ENCODE assay signal across 1 cellular context in the genomic region with DNA sequence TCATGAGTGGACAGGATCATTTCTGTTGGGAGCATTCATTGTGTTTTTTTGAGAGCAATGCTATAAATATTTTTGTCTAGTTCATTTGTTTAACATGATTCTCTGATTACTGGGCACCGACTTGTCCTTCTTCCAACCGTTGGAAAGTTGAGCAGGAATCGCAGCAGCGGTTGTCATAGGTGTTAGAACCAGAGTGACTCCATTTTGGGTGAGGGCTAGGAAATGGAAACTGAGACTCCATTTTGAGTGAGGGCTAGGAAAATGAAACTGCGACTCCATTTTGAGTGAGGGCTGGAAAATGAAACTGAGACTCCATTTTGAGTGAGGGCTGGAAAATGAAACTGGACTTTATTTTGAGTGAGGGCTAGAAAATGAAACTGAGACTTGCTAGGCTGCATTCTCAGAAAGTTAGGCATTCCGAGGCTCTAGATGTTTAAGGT.
TF ChIP-seq lines count a peak whose summit lies in the region.

No MANE protein-coding gene starts in this region.

TF ChIP-seq in K562, 482 proteins besides CTCF, POLR2A, EP300 and RAD21 (continued from another document and continues in another):
- TF ChIP-seq, protein P1, sequence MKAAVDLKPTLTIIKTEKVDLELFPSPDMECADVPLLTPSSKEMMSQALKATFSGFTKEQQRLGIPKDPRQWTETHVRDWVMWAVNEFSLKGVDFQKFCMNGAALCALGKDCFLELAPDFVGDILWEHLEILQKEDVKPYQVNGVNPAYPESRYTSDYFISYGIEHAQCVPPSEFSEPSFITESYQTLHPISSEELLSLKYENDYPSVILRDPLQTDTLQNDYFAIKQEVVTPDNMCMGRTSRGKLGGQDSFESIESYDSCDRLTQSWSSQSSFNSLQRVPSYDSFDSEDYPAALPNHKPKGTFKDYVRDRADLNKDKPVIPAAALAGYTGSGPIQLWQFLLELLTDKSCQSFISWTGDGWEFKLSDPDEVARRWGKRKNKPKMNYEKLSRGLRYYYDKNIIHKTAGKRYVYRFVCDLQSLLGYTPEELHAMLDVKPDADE (conservative IDR thresholded peaks at IDR 0.05; ENCODE audit: control insufficient read depth, low read depth, low read length): no peak
- peak; percentile 71 to 98 (median 88) for TF ChIP-seq YY1 (IDR thresholded peaks at IDR 0.05; ENCODE audit: borderline replicate concordance in 1 of 3, control insufficient read depth in 1 of 3, extremely low read depth in 1 of 3, insufficient read depth in 3 of 3, insufficient read length in 1 of 3, insufficient replicate concordance in 2 of 3, low read depth in 1 of 3, low read length in 2 of 3)
- peak; percentile 79 for TF ChIP-seq FOXJ2 (tag; IDR thresholded peaks at IDR 0.05)
- TF ChIP-seq POU5F1 (IDR thresholded peaks at IDR 0.05; ENCODE audit: borderline replicate concordance, low read depth, low read length, partially characterized antibody): no peak
- TF ChIP-seq, protein P2, sequence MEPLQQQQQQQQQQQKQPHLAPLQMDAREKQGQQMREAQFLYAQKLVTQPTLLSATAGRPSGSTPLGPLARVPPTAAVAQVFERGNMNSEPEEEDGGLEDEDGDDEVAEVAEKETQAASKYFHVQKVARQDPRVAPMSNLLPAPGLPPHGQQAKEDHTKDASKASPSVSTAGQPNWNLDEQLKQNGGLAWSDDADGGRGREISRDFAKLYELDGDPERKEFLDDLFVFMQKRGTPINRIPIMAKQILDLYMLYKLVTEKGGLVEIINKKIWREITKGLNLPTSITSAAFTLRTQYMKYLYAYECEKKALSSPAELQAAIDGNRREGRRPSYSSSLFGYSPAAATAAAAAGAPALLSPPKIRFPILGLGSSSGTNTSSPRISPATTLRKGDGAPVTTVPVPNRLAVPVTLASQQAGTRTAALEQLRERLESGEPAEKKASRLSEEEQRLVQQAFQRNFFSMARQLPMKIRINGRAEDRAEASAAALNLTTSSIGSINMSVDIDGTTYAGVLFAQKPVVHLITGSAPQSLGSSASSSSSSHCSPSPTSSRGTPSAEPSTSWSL (CRISPR knock-in tag; IDR thresholded peaks at IDR 0.05; ENCODE audit: borderline replicate concordance): peak; percentile 95; the same call in 1 of the 2 replicates
- TF ChIP-seq MLX (CRISPR knock-in tag; conservative IDR thresholded peaks at IDR 0.05): peak in 1 of 2 experiments; percentile 76; a peak in 1 of 4 replicates
- TF ChIP-seq PKNOX1 (IDR thresholded peaks at IDR 0.05): peak; percentile 49
- TF ChIP-seq ASH1L (IDR thresholded peaks at IDR 0.05; ENCODE audit: borderline replicate concordance, low read depth, partially characterized antibody): no peak
- peak; percentile 88; the same call in 1 of the 2 replicates for TF ChIP-seq ZNF280B (CRISPR knock-in tag; IDR thresholded peaks at IDR 0.05)
- peak; percentile 99 for TF ChIP-seq ZNF41 (CRISPR knock-in tag; conservative IDR thresholded peaks at IDR 0.05)
- peak; percentile 78 for TF ChIP-seq HCFC1 (IDR thresholded peaks at IDR 0.05; ENCODE audit: low read depth, low read length)
- peak; percentile 63 for TF ChIP-seq NUFIP1 (IDR thresholded peaks at IDR 0.05; ENCODE audit: partially characterized antibody)
- TF ChIP-seq HDAC8 (tag; IDR thresholded peaks at IDR 0.05): peak; percentile 99
- peak in 1 of 2 experiments; percentile 99; a peak in 2 of 4 replicates for TF ChIP-seq TEAD1 (CRISPR knock-in tag; IDR thresholded peaks at IDR 0.05)
- no peak for TF ChIP-seq BDP1 (IDR thresholded peaks at IDR 0.05; ENCODE audit: insufficient read depth, insufficient read length)
- peak; percentile 95 for TF ChIP-seq ATF4 (CRISPR knock-in tag; IDR thresholded peaks at IDR 0.05)
- peak; percentile 99 for TF ChIP-seq IRF9 (tag; IDR thresholded peaks at IDR 0.05)
- TF ChIP-seq, protein P3, sequence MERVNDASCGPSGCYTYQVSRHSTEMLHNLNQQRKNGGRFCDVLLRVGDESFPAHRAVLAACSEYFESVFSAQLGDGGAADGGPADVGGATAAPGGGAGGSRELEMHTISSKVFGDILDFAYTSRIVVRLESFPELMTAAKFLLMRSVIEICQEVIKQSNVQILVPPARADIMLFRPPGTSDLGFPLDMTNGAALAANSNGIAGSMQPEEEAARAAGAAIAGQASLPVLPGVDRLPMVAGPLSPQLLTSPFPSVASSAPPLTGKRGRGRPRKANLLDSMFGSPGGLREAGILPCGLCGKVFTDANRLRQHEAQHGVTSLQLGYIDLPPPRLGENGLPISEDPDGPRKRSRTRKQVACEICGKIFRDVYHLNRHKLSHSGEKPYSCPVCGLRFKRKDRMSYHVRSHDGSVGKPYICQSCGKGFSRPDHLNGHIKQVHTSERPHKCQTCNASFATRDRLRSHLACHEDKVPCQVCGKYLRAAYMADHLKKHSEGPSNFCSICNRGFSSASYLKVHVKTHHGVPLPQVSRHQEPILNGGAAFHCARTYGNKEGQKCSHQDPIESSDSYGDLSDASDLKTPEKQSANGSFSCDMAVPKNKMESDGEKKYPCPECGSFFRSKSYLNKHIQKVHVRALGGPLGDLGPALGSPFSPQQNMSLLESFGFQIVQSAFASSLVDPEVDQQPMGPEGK (CRISPR knock-in tag; IDR thresholded peaks at IDR 0.05; ENCODE audit: borderline replicate concordance): peak; percentile 98
- peak; percentile 97 for TF ChIP-seq NFXL1 (CRISPR knock-in tag; IDR thresholded peaks at IDR 0.05)
- peak; percentile 99 for TF ChIP-seq ZNF583 (CRISPR knock-in tag; IDR thresholded peaks at IDR 0.05)
- TF ChIP-seq, protein P4, sequence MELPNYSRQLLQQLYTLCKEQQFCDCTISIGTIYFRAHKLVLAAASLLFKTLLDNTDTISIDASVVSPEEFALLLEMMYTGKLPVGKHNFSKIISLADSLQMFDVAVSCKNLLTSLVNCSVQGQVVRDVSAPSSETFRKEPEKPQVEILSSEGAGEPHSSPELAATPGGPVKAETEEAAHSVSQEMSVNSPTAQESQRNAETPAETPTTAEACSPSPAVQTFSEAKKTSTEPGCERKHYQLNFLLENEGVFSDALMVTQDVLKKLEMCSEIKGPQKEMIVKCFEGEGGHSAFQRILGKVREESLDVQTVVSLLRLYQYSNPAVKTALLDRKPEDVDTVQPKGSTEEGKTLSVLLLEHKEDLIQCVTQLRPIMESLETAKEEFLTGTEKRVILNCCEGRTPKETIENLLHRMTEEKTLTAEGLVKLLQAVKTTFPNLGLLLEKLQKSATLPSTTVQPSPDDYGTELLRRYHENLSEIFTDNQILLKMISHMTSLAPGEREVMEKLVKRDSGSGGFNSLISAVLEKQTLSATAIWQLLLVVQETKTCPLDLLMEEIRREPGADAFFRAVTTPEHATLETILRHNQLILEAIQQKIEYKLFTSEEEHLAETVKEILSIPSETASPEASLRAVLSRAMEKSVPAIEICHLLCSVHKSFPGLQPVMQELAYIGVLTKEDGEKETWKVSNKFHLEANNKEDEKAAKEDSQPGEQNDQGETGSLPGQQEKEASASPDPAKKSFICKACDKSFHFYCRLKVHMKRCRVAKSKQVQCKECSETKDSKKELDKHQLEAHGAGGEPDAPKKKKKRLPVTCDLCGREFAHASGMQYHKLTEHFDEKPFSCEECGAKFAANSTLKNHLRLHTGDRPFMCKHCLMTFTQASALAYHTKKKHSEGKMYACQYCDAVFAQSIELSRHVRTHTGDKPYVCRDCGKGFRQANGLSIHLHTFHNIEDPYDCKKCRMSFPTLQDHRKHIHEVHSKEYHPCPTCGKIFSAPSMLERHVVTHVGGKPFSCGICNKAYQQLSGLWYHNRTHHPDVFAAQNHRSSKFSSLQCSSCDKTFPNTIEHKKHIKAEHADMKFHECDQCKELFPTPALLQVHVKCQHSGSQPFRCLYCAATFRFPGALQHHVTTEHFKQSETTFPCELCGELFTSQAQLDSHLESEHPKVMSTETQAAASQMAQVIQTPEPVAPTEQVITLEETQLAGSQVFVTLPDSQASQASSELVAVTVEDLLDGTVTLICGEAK (IDR thresholded peaks at IDR 0.05): 0 out of 2 replicates have a peak, but pooled peaks have one; percentile 30
- TF ChIP-seq, protein P4 (CRISPR knock-in tag; IDR thresholded peaks at IDR 0.05): no peak
- no peak for TF ChIP-seq PTBP1 (IDR thresholded peaks at IDR 0.05; ENCODE audit: low read depth, low read length)
- TF ChIP-seq ZNF436 (CRISPR knock-in tag; IDR thresholded peaks at IDR 0.05): no peak
- peak; percentile 99 for TF ChIP-seq ZNF76 (CRISPR knock-in tag; IDR thresholded peaks at IDR 0.05; ENCODE audit: borderline replicate concordance)
- TF ChIP-seq, protein P5, sequence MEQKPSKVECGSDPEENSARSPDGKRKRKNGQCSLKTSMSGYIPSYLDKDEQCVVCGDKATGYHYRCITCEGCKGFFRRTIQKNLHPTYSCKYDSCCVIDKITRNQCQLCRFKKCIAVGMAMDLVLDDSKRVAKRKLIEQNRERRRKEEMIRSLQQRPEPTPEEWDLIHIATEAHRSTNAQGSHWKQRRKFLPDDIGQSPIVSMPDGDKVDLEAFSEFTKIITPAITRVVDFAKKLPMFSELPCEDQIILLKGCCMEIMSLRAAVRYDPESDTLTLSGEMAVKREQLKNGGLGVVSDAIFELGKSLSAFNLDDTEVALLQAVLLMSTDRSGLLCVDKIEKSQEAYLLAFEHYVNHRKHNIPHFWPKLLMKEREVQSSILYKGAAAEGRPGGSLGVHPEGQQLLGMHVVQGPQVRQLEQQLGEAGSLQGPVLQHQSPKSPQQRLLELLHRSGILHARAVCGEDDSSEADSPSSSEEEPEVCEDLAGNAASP (IDR thresholded peaks at IDR 0.05): no peak
- peak; percentile 76; the same call in 1 of the 2 replicates for TF ChIP-seq PPARD (CRISPR knock-in tag; IDR thresholded peaks at IDR 0.05)
- peak; percentile 99 for TF ChIP-seq ZNF354B (CRISPR knock-in tag; IDR thresholded peaks at IDR 0.05)
- peak; percentile 77; the same call in 1 of the 2 replicates for TF ChIP-seq ZKSCAN3 (CRISPR knock-in tag; IDR thresholded peaks at IDR 0.05)
- TF ChIP-seq ELF2 (CRISPR knock-in tag; IDR thresholded peaks at IDR 0.05): peak; percentile 83
- TF ChIP-seq GABPA (tag; conservative IDR thresholded peaks at IDR 0.05; ENCODE audit: low read depth): peak; percentile 76
